20 cellular contexts compared by ENCODE assay signal in the genomic region with DNA sequence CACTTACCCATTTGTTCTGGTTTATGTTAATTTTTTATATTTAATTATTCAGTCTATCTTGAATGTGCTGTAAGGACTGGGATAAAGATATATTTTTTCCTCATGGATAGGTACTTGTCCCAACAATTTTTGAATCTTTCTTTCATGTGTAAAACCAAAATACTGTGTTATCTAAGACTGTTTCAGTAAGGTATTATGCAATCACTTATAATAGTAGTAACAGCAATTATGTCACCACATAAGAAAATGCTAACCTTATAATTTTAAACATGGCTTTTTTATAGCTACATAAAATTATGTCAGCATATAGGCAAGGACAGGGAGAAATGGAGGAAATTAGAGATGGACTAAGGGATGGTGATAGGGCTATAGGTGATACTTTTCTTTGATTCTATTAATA. TPM values are rescaled to one million over a fixed set of nuclear protein-coding genes. Genes with fewer than 3 reads are reported as not detected.
DNase-seq lines count a peak whose midpoint lies in the region; TF ChIP-seq lines count a peak whose summit lies in the region.
"Had no signal": no experiment of that assay in that cellular context is flagged by ENCODE, and none has a peak within 500 bp of the region (broad histone marks: within the 10 kb centered on the region; RNA-seq: fewer than 3 reads in every experiment).

No MANE protein-coding gene starts in this region.

- H3K27me3 Mint-ChIP-seq in activated naive CD4-positive, alpha-beta T cell treated with anti-CD3 and anti-CD28 coated beads, Interleukin-2, amount 50 U/mL, for 24 hours = no peaks in the 10 kb centered on the region
- peaks cover 2% of the 10 kb centered on the region for H3K27me3 Mint-ChIP-seq in activated naive CD4-positive, alpha-beta T cell treated with anti-CD3 and anti-CD28 coated beads for 36 hours (ENCODE audit: low read depth)
- H3K27me3 Mint-ChIP-seq in neural progenitor cell (ENCODE audit: insufficient read depth, low read depth) (peaks cover 3% of the 10 kb centered on the region), glutamatergic neuron (ENCODE audit: unreplicated experiment) (peaks cover 25% of the 10 kb centered on the region)

- H3K36me3 Mint-ChIP-seq in activated naive CD4-positive, alpha-beta T cell treated with anti-CD3 and anti-CD28 coated beads, Interleukin-2, amount 50 U/mL, for 24 hours = no peaks in the 10 kb centered on the region
- no peaks in the 10 kb centered on the region for H3K36me3 Mint-ChIP-seq in activated naive CD4-positive, alpha-beta T cell treated with anti-CD3 and anti-CD28 coated beads for 36 hours (ENCODE audit: low read depth)
- H3K36me3 Mint-ChIP-seq in neural progenitor cell (no peaks in the 10 kb centered on the region), glutamatergic neuron (ENCODE audit: unreplicated experiment) (no peaks in the 10 kb centered on the region)
- H3K36me3 Mint-ChIP-seq: CD4-positive, CD25-positive, alpha-beta regulatory T cell; IgD-negative memory B cell had no signal

- H3K9ac ChIP-seq in neural progenitor cell = no peak overlapping the region
- H3K9ac ChIP-seq: BLaER1, SK-N-SH had no signal

- H3K9me3 Mint-ChIP-seq in activated naive CD4-positive, alpha-beta T cell treated with anti-CD3 and anti-CD28 coated beads, Interleukin-2, amount 50 U/mL, for 24 hours = no peaks in the 10 kb centered on the region
- no peaks in the 10 kb centered on the region for H3K9me3 Mint-ChIP-seq in activated naive CD4-positive, alpha-beta T cell treated with anti-CD3 and anti-CD28 coated beads for 36 hours
- H3K9me3 Mint-ChIP-seq in neural progenitor cell = no peaks in the 10 kb centered on the region
- peaks cover 11% of the 10 kb centered on the region for H3K9me3 Mint-ChIP-seq in glutamatergic neuron (ENCODE audit: unreplicated experiment)
- H3K9me3 Mint-ChIP-seq: CD4-positive, CD25-positive, alpha-beta regulatory T cell had no signal

- H2AFZ ChIP-seq in neural progenitor cell (replicated peaks) = no peak overlapping the region

- no peak for TF ChIP-seq CTCF in HEK293 (tag by site-specific recombination; IDR thresholded peaks at IDR 0.05)
- TF ChIP-seq CTCF in dorsolateral prefrontal cortex (IDR thresholded peaks at IDR 0.05 in 54 of 56, conservative IDR thresholded peaks at IDR 0.05 in 2 of 56; ENCODE audit: low read depth in 1 of 56, partially characterized antibody in 56 of 56) = no peak
- TF ChIP-seq CTCF in neural progenitor cell (IDR thresholded peaks at IDR 0.05) = no peak
- no peak for TF ChIP-seq CTCF in glutamatergic neuron (IDR thresholded peaks at IDR 0.05; ENCODE audit: partially characterized antibody, unreplicated experiment)

- H3K27me3 ChIP-seq in dorsolateral prefrontal cortex (no peaks in the 10 kb centered on the region), neural progenitor cell (peaks cover 11% of the 10 kb centered on the region)
- H3K27me3 ChIP-seq: Peyer's patch had no signal

- H3K27ac ChIP-seq in HEK293 (ENCODE audit: extremely low read depth, low read depth, low read length) (no peak overlapping the region), dorsolateral prefrontal cortex (peak overlapping the region in 38 of 59 donors; percentile 2 to 96 (median 80)), neural progenitor cell (no peak overlapping the region)
- H3K27ac ChIP-seq: BLaER1, Peyer's patch had no signal

- peaks cover 19% of the 10 kb centered on the region for H3K4me1 Mint-ChIP-seq in activated naive CD4-positive, alpha-beta T cell treated with anti-CD3 and anti-CD28 coated beads, Interleukin-2, amount 50 U/mL, for 24 hours
- H3K4me1 Mint-ChIP-seq in activated naive CD4-positive, alpha-beta T cell treated with anti-CD3 and anti-CD28 coated beads for 36 hours (ENCODE audit: low read depth) = peaks cover 18% of the 10 kb centered on the region
- H3K4me1 Mint-ChIP-seq in neural progenitor cell (peaks cover 22% of the 10 kb centered on the region), glutamatergic neuron (ENCODE audit: low read depth, unreplicated experiment) (no peaks in the 10 kb centered on the region)

- POLR2A ChIA-PET in HEK293 (lab: Yijun Ruan, JAX) = no interaction called here

- no peak overlapping the region for H3K4me2 ChIP-seq in neural progenitor cell

- H4K20me1 ChIP-seq in neural progenitor cell (ENCODE audit: low read depth) = peaks cover 10% of the 10 kb centered on the region

- H3F3A ChIP-seq in neural progenitor cell (ENCODE audit: low read depth) = peaks cover 21% of the 10 kb centered on the region

- CTCF ChIA-PET in activated naive CD4-positive, alpha-beta T cell treated with anti-CD3 and anti-CD28 coated beads for 36 hours (lab: Charles Lee) = interaction anchor here (0.9 kb wide), 1 partner anchor 20 kb away, joined by 3 read pairs; no protein-coding TSS in a partner anchor
- CTCF ChIA-PET in HEK293 (lab: Yijun Ruan, JAX) = interaction anchor here (0.6 to 9.5 kb wide), 3 partner anchors 13 to 108 kb away, joined by 3 to 164 read pairs (median 5); no protein-coding TSS in a partner anchor

- intact Hi-C loops in activated naive CD4-positive, alpha-beta T cell treated with anti-CD3 and anti-CD28 coated beads for 36 hours (cut with micrococcal nuclease) = loop anchor here (10.0 kb wide), 1 partner anchor 256 kb away; no protein-coding TSS in a partner anchor
- intact Hi-C loops in dorsolateral prefrontal cortex (cut with DNase I) = loop anchor here in 1 of 2 donors (10.0 kb wide), 2 partner anchors 276 to 626 kb away; a partner anchor contains a TSS

- no peaks in the 10 kb centered on the region for H3K9me3 ChIP-seq in HEK293 (ENCODE audit: control insufficient read depth, insufficient read depth, low read depth, low read length)
- no peaks in the 10 kb centered on the region for H3K9me3 ChIP-seq in neural progenitor cell (ENCODE audit: low read depth)
- H3K9me3 ChIP-seq: BLaER1, Peyer's patch, SK-N-SH had no signal

- H3K27ac Mint-ChIP-seq in activated naive CD4-positive, alpha-beta T cell treated with anti-CD3 and anti-CD28 coated beads, Interleukin-2, amount 50 U/mL, for 24 hours = peak overlapping the region; percentile 85
- H3K27ac Mint-ChIP-seq in activated naive CD4-positive, alpha-beta T cell treated with anti-CD3 and anti-CD28 coated beads for 36 hours = no peak overlapping the region
- no peak overlapping the region for H3K27ac Mint-ChIP-seq in neural progenitor cell
- no peak overlapping the region for H3K27ac Mint-ChIP-seq in glutamatergic neuron (ENCODE audit: unreplicated experiment)
- H3K27ac Mint-ChIP-seq: CD4-positive, CD25-positive, alpha-beta regulatory T cell; IgD-negative memory B cell had no signal

- H3K4me1 ChIP-seq in HEK293 (ENCODE audit: control insufficient read depth, insufficient read depth, low read length) = peaks cover 2% of the 10 kb centered on the region; the same call in 1 of the 2 replicates
- peaks cover 8% of the 10 kb centered on the region for H3K4me1 ChIP-seq in neural progenitor cell

- H3K4me3 ChIP-seq in HEK293 (ENCODE audit: low read depth, low read length) (no peak overlapping the region), dorsolateral prefrontal cortex (no peak overlapping the region), neural progenitor cell (no peak overlapping the region)
- H3K4me3 ChIP-seq: BLaER1, Peyer's patch had no signal

- peaks cover 13% of the 10 kb centered on the region for H3K79me2 ChIP-seq in neural progenitor cell (ENCODE audit: low read depth)

- H3K36me3 ChIP-seq in HEK293 (ENCODE audit: control insufficient read depth in 2 of 2, insufficient read depth in 1 of 2, low read length in 2 of 2) = no peaks in the 10 kb centered on the region
- H3K36me3 ChIP-seq in neural progenitor cell = no peaks in the 10 kb centered on the region
- H3K36me3 ChIP-seq: BLaER1, Peyer's patch had no signal

- H3K4me3 Mint-ChIP-seq in activated naive CD4-positive, alpha-beta T cell treated with anti-CD3 and anti-CD28 coated beads, Interleukin-2, amount 50 U/mL, for 24 hours = peak overlapping the region; percentile 9
- no peak overlapping the region for H3K4me3 Mint-ChIP-seq in activated naive CD4-positive, alpha-beta T cell treated with anti-CD3 and anti-CD28 coated beads for 36 hours
- H3K4me3 Mint-ChIP-seq in neural progenitor cell = peak overlapping the region; percentile 38
- no peak overlapping the region for H3K4me3 Mint-ChIP-seq in glutamatergic neuron (ENCODE audit: unreplicated experiment)

- no peak for DNase-seq in activated naive CD4-positive, alpha-beta T cell treated with anti-CD3 and anti-CD28 coated beads for 36 hours
- DNase-seq in dorsolateral prefrontal cortex (no peak), neural progenitor cell (ENCODE audit: low spot score) (no peak), iPS-NIHi11 (ENCODE audit: low spot score) (no peak), glutamatergic neuron (no peak)
- no peak for DNase-seq in activated effector memory CD4-positive, alpha-beta T cell treated with Interleukin-2 at 50 U/mL for 16 hours
- DNase-seq: CD4-positive, CD25-positive, alpha-beta regulatory T cell; NCI-H1048; NCI-H1417; NCI-H1694; NCI-H2029 treated with DMSO at 0.1 percent for 48 hours; NCI-H446 treated with DMSO at 0.1 percent for 48 hours; NCI-H526; NCI-H82; Peyer's patch; SK-N-SH had no signal

TF ChIP-seq in HEK293, 187 proteins besides CTCF, POLR2A, EP300 and RAD21:
- TF ChIP-seq, protein P1, sequence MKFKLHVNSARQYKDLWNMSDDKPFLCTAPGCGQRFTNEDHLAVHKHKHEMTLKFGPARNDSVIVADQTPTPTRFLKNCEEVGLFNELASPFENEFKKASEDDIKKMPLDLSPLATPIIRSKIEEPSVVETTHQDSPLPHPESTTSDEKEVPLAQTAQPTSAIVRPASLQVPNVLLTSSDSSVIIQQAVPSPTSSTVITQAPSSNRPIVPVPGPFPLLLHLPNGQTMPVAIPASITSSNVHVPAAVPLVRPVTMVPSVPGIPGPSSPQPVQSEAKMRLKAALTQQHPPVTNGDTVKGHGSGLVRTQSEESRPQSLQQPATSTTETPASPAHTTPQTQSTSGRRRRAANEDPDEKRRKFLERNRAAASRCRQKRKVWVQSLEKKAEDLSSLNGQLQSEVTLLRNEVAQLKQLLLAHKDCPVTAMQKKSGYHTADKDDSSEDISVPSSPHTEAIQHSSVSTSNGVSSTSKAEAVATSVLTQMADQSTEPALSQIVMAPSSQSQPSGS (tag by site-specific recombination; IDR thresholded peaks at IDR 0.05; ENCODE audit: low read depth) = 0 out of 2 replicates have a peak, but pooled peaks have one; percentile 31
- no peak for TF ChIP-seq ZEB2 (tag by site-specific recombination; IDR thresholded peaks at IDR 0.05)
TF ChIP-seq in HEK293: peak in this region for 1.

RNA-seq across cellular contexts. Expression of a gene that starts 2.9 kb away (rescaled TPM):
- total RNA-seq in activated naive CD4-positive, alpha-beta T cell treated with anti-CD3 and anti-CD28 coated beads for 36 hours = 1 to 10 TPM; 3.7 to 5.0 TPM
- total RNA-seq in dorsolateral prefrontal cortex (10 to 100 TPM; 22.0 to 78.0 (median 36.6) TPM), neural progenitor cell (ENCODE audit: low replicate concordance) (36.9 and 43.0 TPM in 2 replicates), glutamatergic neuron (ENCODE audit: unreplicated experiment) (6.6 TPM)

Comparison
In these comparisons a context has a peak if more than half of its experiments do, and no peak if none do; other contexts are left out.
1. H3K4me3 Mint-ChIP-seq: peak in activated naive CD4-positive, alpha-beta T cell treated with anti-CD3 and anti-CD28 coated beads, Interleukin-2, amount 50 U/mL, for 24 hours (single experiment) and neural progenitor cell (single experiment); none in activated naive CD4-positive, alpha-beta T cell treated with anti-CD3 and anti-CD28 coated beads for 36 hours (single experiment) and glutamatergic neuron (single experiment).
2. H3K27ac ChIP-seq: peak in dorsolateral prefrontal cortex (38 of 59); none in HEK293 (single experiment) and neural progenitor cell (single experiment).